ENCODE assay signal across 9 cellular contexts in the genomic region with DNA sequence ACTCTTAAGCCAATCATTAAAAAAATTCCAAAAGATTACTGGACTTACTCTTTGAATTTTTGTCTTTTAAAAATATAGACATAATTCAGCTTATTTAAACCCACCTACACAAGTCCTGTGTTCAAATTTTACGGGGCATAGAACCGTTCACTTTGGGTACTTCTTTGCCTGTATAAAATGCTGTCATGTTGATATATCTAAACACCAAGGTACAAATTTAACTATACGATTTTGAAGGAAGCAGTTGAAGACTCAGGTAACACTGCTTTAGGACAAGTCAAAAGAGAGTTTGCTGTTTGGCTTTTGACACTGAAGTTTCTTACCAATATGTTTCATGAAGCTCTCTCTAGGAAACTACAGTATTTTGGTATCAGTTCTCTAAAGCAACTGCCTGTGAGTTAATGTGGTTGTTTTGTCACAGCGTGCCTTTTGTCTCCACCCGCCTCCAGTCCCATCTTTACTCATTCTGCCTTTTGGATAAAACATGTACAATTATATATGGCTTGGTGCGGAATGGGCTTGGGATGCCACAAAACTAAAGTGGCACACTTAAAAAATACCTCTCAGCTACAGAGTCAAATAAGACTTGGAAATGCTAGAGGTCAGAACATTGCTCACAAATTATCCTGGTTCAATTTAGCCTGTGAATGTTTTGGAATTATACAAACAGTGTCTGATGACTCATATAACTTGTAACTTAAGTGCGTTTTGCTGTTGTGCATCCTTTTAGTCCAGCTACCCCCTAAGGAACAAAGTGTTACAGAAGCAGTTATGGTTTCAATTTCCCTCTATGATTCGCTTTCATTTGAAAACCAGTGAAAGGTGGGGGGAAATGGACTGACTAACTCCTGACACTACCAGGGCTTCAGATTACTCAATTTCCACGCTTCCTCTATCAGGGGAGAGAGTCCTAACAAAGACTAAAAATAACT. TPM values are rescaled to one million over a fixed set of nuclear protein-coding genes. Genes with fewer than 3 reads are reported as not detected.
A peak's percentile ranks its signal among the peaks of the same experiment; 100 is the strongest.
DNase-seq lines count a peak whose midpoint lies in the region; ATAC-seq and TF ChIP-seq lines count a peak whose summit lies in the region.
"Had no signal": no experiment of that assay in that cellular context is flagged by ENCODE, and none has a peak within 500 bp of the region (broad histone marks: within the 10 kb centered on the region; RNA-seq: fewer than 3 reads in every experiment).

No MANE protein-coding gene starts in this region.

- H3K4me1 ChIP-seq in mesodermal cell (ENCODE audit: control insufficient read depth, insufficient read depth, low read length, poor library complexity, severe bottlenecking) (peaks cover 27% of the 10 kb centered on the region), uterus (no peaks in the 10 kb centered on the region)

- H3K4me3 ChIP-seq in mesodermal cell (ENCODE audit: extremely low read depth, insufficient read depth, low read length, poor library complexity, severe bottlenecking): no peak overlapping the region
- H3K4me3 ChIP-seq in uterus: no peak overlapping the region

- H3K27me3 ChIP-seq in uterus: no peaks in the 10 kb centered on the region

- no peaks in the 10 kb centered on the region for H3K36me3 ChIP-seq in mesodermal cell (ENCODE audit: control insufficient read depth, insufficient read depth, low read length)
- H3K36me3 ChIP-seq in uterus: no peaks in the 10 kb centered on the region

- H3K9me3 ChIP-seq in mesodermal cell (ENCODE audit: control insufficient read depth, low read length): no peaks in the 10 kb centered on the region
- H3K9me3 ChIP-seq in uterus: no peaks in the 10 kb centered on the region

- WGBS in mesodermal cell (ENCODE audit: insufficient coverage in 2 of 2), 2 experiments: 60 to 67% methylated on average over 1 of the region's 9 CpGs

- DNase-seq in left ventricle myocardium superior: no peak
- DNase-seq in Right ventricle myocardium inferior (ENCODE audit: missing footprints): no peak
- peak; percentile 83 for DNase-seq in SIG-M5 treated with dmso at 0.1 percent for 504 hours (lab: John Stamatoyannopoulos, UW; ENCODE audit: unreplicated experiment)
- DNase-seq in NCI-H345 treated with DMSO at 0.1 percent for 48 hours (lab: John Stamatoyannopoulos, UW; ENCODE audit: unreplicated experiment): no peak
- DNase-seq in NK-92 treated with Interleukin-12 subunit alpha and Interleukin-12 subunit beta, amount 100 ng/mL, for 24 hours (lab: John Stamatoyannopoulos, UW): no peak
- no peak for DNase-seq in uterus
- DNase-seq: CD4-positive, CD25-positive, alpha-beta regulatory T cell had no signal

- no peak for TF ChIP-seq POLR2A in uterus (IDR thresholded peaks at IDR 0.05)

- intact Hi-C loops in left ventricle myocardium superior (cut with micrococcal nuclease) (no loop called here), Right ventricle myocardium inferior (cut with DNase I) (no loop called here), uterus (cut with DNase I; ENCODE audit: low total_unique reads) (no loop called here)

- peak overlapping the region; percentile 69 for H3K27ac ChIP-seq in mesodermal cell (ENCODE audit: low read depth, low read length, severe bottlenecking)
- no peak overlapping the region for H3K27ac ChIP-seq in uterus

- ATAC-seq in left ventricle myocardium superior: peak; percentile 26
- no peak for ATAC-seq in Right ventricle myocardium inferior
- ATAC-seq in HG03066 (IDR thresholded peaks at IDR 0.05; ENCODE audit: low read depth, unreplicated experiment): peak; percentile 88

- TF ChIP-seq CTCF in uterus (IDR thresholded peaks at IDR 0.05): no peak

RNA-seq across cellular contexts. Expression of a gene that starts 38.7 kb away (rescaled TPM):
- total RNA-seq in left ventricle myocardium superior (0.05 TPM), Right ventricle myocardium inferior (0.05 TPM), uterus (1 to 10 TPM in 1 of 4 donors, under 1 TPM in 2, not detected in 1; 0.88 to 4.8 (median 0.91) TPM)
- polyA plus RNA-seq in mesodermal cell (2013, experiment 1 of 2): 2.9 TPM
- polyA plus RNA-seq in mesodermal cell (2013, experiment 2 of 2): 3.2 TPM
- total RNA-seq: CD4-positive, CD25-positive, alpha-beta regulatory T cell had no signal
